ENCODE assay signal across 20 cellular contexts in genomic region chr4:117968606-117969005, GRCh38.
DNase-seq lines count a peak whose midpoint lies in the region; ATAC-seq, FAIRE-seq and TF ChIP-seq lines count a peak whose summit lies in the region.
"Had no signal": no experiment of that assay in that cellular context is flagged by ENCODE, and none has a peak within 500 bp of the region (broad histone marks: within the 10 kb centered on the region; RNA-seq: fewer than 3 reads in every experiment).

No MANE protein-coding gene starts in this region.

- H3K36me3 Mint-ChIP-seq in natural killer cell: no peaks in the 10 kb centered on the region

- no peak for FAIRE-seq in D721Med (lab: Jason Lieb, UNC)
- FAIRE-seq: GM12878 had no signal

- H3K27me3 Mint-ChIP-seq in natural killer cell (ENCODE audit: low read depth in 2 of 2): no peaks in the 10 kb centered on the region

- DNase-seq in D721Med (ENCODE audit: insufficient read length, low spot score): no peak
- peak; percentile 45 to 48 for DNase-seq in NCI-H446 (lab: John Stamatoyannopoulos, UW)
- DNase-seq in kidney glomerular epithelial cell (lab: John Stamatoyannopoulos, UW): peak; percentile 29
- DNase-seq in left cardiac atrium: no peak
- no peak for DNase-seq in natural killer cell
- no peak for DNase-seq in SKM-1 treated with dmso at 0.1 percent for 144 hours (lab: John Stamatoyannopoulos, UW; ENCODE audit: unreplicated experiment)
- DNase-seq: C1 segment of cervical spinal cord, COR-L47, EL, GM23248, NCI-H1092 treated with DMSO at 0.1 percent for 48 hours, NCI-H1694 treated with DMSO at 0.1 percent for 48 hours, NCI-H345, RPMI8226, SIG-M5, SW 1271, T-helper 2 cell had no signal

- no peaks in the 10 kb centered on the region for H3K4me1 Mint-ChIP-seq in natural killer cell

- no peak overlapping the region for H3K4me3 Mint-ChIP-seq in natural killer cell

- H3K27ac Mint-ChIP-seq in natural killer cell: no peak overlapping the region

- TF ChIP-seq CTCF in D721Med (IDR thresholded peaks at IDR 0.05; ENCODE audit: insufficient read depth, missing control alignments) (peak; percentile 6), natural killer cell (IDR thresholded peaks at IDR 0.05) (no peak)

- H3K9me3 Mint-ChIP-seq in natural killer cell: peaks cover 7 to 8% of the 10 kb centered on the region in 2 donors

- ATAC-seq in SK-N-SH treated with all-trans-retinoic acid at 6 μM for 48 hours (peak; percentile 49; the same call in 1 of the 3 replicates), left cardiac atrium (no peak), natural killer cell (no peak), GM21526 (IDR thresholded peaks at IDR 0.05; ENCODE audit: low FRiP score, unreplicated experiment) (no peak)
- ATAC-seq: GM12878 had no signal

- intact Hi-C loops in left cardiac atrium (cut with DNase I) (no loop called here), natural killer cell (cut with micrococcal nuclease) (no loop called here)

TF ChIP-seq in SK-N-SH treated with all-trans-retinoic acid at 6 μM for 48 hours, 23 proteins besides CTCF, POLR2A, EP300 and RAD21:
- TF ChIP-seq ZC3H10 (CRISPR knock-in tag; IDR thresholded peaks at IDR 0.05) (no peak), GLIS3 (CRISPR knock-in tag; IDR thresholded peaks at IDR 0.05) (no peak), PPARA (CRISPR knock-in tag; IDR thresholded peaks at IDR 0.05; ENCODE audit: borderline replicate concordance) (no peak), ZFP30 (CRISPR knock-in tag; IDR thresholded peaks at IDR 0.05) (no peak), TOX (CRISPR knock-in tag; IDR thresholded peaks at IDR 0.05; ENCODE audit: borderline replicate concordance) (no peak), BACH2 (CRISPR knock-in tag; IDR thresholded peaks at IDR 0.05; ENCODE audit: borderline replicate concordance) (no peak), ZNF8 (CRISPR knock-in tag; IDR thresholded peaks at IDR 0.05) (no peak), ZNF70 (CRISPR knock-in tag; IDR thresholded peaks at IDR 0.05) (no peak), CSDC2 (CRISPR knock-in tag; IDR thresholded peaks at IDR 0.05) (no peak), ARNTL (CRISPR knock-in tag; IDR thresholded peaks at IDR 0.05; ENCODE audit: borderline replicate concordance, low read depth) (no peak), OSR1 (CRISPR knock-in tag; IDR thresholded peaks at IDR 0.05) (no peak), TSHZ2 (CRISPR knock-in tag; IDR thresholded peaks at IDR 0.05) (no peak), POU6F1 (CRISPR knock-in tag; IDR thresholded peaks at IDR 0.05; ENCODE audit: borderline replicate concordance, low read depth) (no peak), ZFP3 (CRISPR knock-in tag; IDR thresholded peaks at IDR 0.05) (no peak), SNAI2 (CRISPR knock-in tag; IDR thresholded peaks at IDR 0.05) (no peak), TCF4 (CRISPR knock-in tag; IDR thresholded peaks at IDR 0.05; ENCODE audit: borderline replicate concordance) (no peak)

Comparison
In these comparisons a context has a peak if more than half of its experiments do, and no peak if none do; other contexts are left out.
1. DNase-seq: peak in NCI-H446 (2 of 2) and kidney glomerular epithelial cell (single experiment); none in D721Med (single experiment), left cardiac atrium (single experiment), natural killer cell (single experiment) and SKM-1 treated with dmso at 0.1 percent for 144 hours (single experiment).